ENCODE assay signal across 19 cellular contexts in genomic region chr17:60327870-60328362, GRCh38.
DNase-seq lines count a peak whose midpoint lies in the region; ATAC-seq and TF ChIP-seq lines count a peak whose summit lies in the region.
"Had no signal": no experiment of that assay in that cellular context is flagged by ENCODE, and none has a peak within 500 bp of the region (broad histone marks: within the 10 kb centered on the region; RNA-seq: fewer than 3 reads in every experiment).

No MANE protein-coding gene starts in this region.

- no peak for ATAC-seq in HG03139 (IDR thresholded peaks at IDR 0.05; ENCODE audit: unreplicated experiment)

- no peaks in the 10 kb centered on the region for H3K4me1 ChIP-seq in esophagus squamous epithelium

- H3K36me3 Mint-ChIP-seq in activated CD4-positive, alpha-beta T cell treated with anti-CD3 and anti-CD28 coated beads, Interleukin-2, amount 10 ng/mL, durations not matched to agents 24 days and 14 days (ENCODE audit: low read depth): peaks cover 11% of the 10 kb centered on the region
- peaks cover 17% of the 10 kb centered on the region for H3K36me3 Mint-ChIP-seq in activated CD4-positive, alpha-beta memory T cell treated with anti-CD3 and anti-CD28 coated beads, Interleukin-2, amount 10 ng/mL, durations not matched to agents 7 days and 5 days (ENCODE audit: low read depth)

- CTCF ChIA-PET in activated CD4-positive, alpha-beta memory T cell treated with anti-CD3 and anti-CD28 coated beads, Interleukin-2, amount 10 ng/mL, durations not matched to agents 7 days and 5 days (lab: Charles Lee): no interaction called here

- peak; percentile 50 for DNase-seq in activated CD4-positive, alpha-beta T cell treated with anti-CD3 and anti-CD28 coated beads, Interleukin-2, amount 10 ng/mL, durations not matched to agents 24 days and 14 days
- DNase-seq in activated CD4-positive, alpha-beta T cell treated with anti-CD3 and anti-CD28 coated beads for 1 hour: no peak
- no peak for DNase-seq in dorsolateral prefrontal cortex
- no peak for DNase-seq in midbrain (lab: John Stamatoyannopoulos, UW)
- no peak for DNase-seq in activated CD4-positive, alpha-beta memory T cell treated with anti-CD3 and anti-CD28 coated beads, Interleukin-2, amount 10 ng/mL, durations not matched to agents 7 days and 5 days
- DNase-seq in esophagus squamous epithelium (lab: John Stamatoyannopoulos, UW): no peak
- DNase-seq: GM23248; NCI-H1694; NCI-H2107; NCI-H226; NCI-H526; NK-92 treated with Interleukin-12 subunit alpha and Interleukin-12 subunit beta, amount 100 ng/mL, for 24 hours; OCI-M1; RPMI8226 had no signal

- no peaks in the 10 kb centered on the region for H3K9me3 ChIP-seq in esophagus squamous epithelium

- no peak overlapping the region for H3K27ac Mint-ChIP-seq in activated CD4-positive, alpha-beta T cell treated with anti-CD3 and anti-CD28 coated beads, Interleukin-2, amount 10 ng/mL, durations not matched to agents 24 days and 14 days
- H3K27ac Mint-ChIP-seq in activated CD4-positive, alpha-beta memory T cell treated with anti-CD3 and anti-CD28 coated beads, Interleukin-2, amount 10 ng/mL, durations not matched to agents 7 days and 5 days: no peak overlapping the region
- H3K27ac Mint-ChIP-seq: IgD-negative memory B cell had no signal

- H3K27me3 Mint-ChIP-seq in activated CD4-positive, alpha-beta T cell treated with anti-CD3 and anti-CD28 coated beads, Interleukin-2, amount 10 ng/mL, durations not matched to agents 24 days and 14 days: no peaks in the 10 kb centered on the region
- H3K27me3 Mint-ChIP-seq in activated CD4-positive, alpha-beta memory T cell treated with anti-CD3 and anti-CD28 coated beads, Interleukin-2, amount 10 ng/mL, durations not matched to agents 7 days and 5 days: no peaks in the 10 kb centered on the region
- H3K27me3 Mint-ChIP-seq: IgD-negative memory B cell had no signal

- intact Hi-C loops in activated CD4-positive, alpha-beta T cell treated with anti-CD3 and anti-CD28 coated beads, Interleukin-2, amount 10 ng/mL, durations not matched to agents 24 days and 14 days (cut with micrococcal nuclease): no loop called here
- intact Hi-C loops in dorsolateral prefrontal cortex (cut with DNase I): loop anchor here in 1 of 2 donors (10.0 kb wide), 1 partner anchor 67 kb away; the partner anchor contains the start of gene USP32
- intact Hi-C loops in esophagus squamous epithelium (cut with DNase I): no loop called here

- peaks cover 10% of the 10 kb centered on the region for H3K4me1 Mint-ChIP-seq in activated CD4-positive, alpha-beta T cell treated with anti-CD3 and anti-CD28 coated beads, Interleukin-2, amount 10 ng/mL, durations not matched to agents 24 days and 14 days
- H3K4me1 Mint-ChIP-seq in activated CD4-positive, alpha-beta memory T cell treated with anti-CD3 and anti-CD28 coated beads, Interleukin-2, amount 10 ng/mL, durations not matched to agents 7 days and 5 days: peaks cover 2% of the 10 kb centered on the region

- H3K27ac ChIP-seq in dorsolateral prefrontal cortex (peak overlapping the region; percentile 8 to 93 (median 83)), layer of hippocampus (ENCODE audit: low read depth, low read length) (peak overlapping the region; percentile 73), esophagus squamous epithelium (no peak overlapping the region)
- H3K27ac ChIP-seq: 22Rv1; BLaER1 treated with 17β-estradiol and CSF1 and Interleukin-3, amounts not matched to agents 10 nM and 100 nM; GM23248 had no signal

- H3K9me3 Mint-ChIP-seq in activated CD4-positive, alpha-beta T cell treated with anti-CD3 and anti-CD28 coated beads, Interleukin-2, amount 10 ng/mL, durations not matched to agents 24 days and 14 days: no peaks in the 10 kb centered on the region
- no peaks in the 10 kb centered on the region for H3K9me3 Mint-ChIP-seq in activated CD4-positive, alpha-beta memory T cell treated with anti-CD3 and anti-CD28 coated beads, Interleukin-2, amount 10 ng/mL, durations not matched to agents 7 days and 5 days
- H3K9me3 Mint-ChIP-seq: IgD-negative memory B cell had no signal

- peak overlapping the region in 5 of 59 donors; percentile 18 to 44 (median 34) for H3K4me3 ChIP-seq in dorsolateral prefrontal cortex
- no peak overlapping the region for H3K4me3 ChIP-seq in esophagus squamous epithelium
- H3K4me3 ChIP-seq: GM23248 had no signal

- TF ChIP-seq POLR2A in esophagus squamous epithelium (IDR thresholded peaks at IDR 0.05): no peak

- POLR2A ChIA-PET in activated CD4-positive, alpha-beta memory T cell treated with anti-CD3 and anti-CD28 coated beads, Interleukin-2, amount 10 ng/mL, durations not matched to agents 7 days and 5 days (lab: Charles Lee): no interaction called here

- H3K27me3 ChIP-seq in dorsolateral prefrontal cortex (no peaks in the 10 kb centered on the region), layer of hippocampus (ENCODE audit: control insufficient read depth, insufficient read depth, low read length) (no peaks in the 10 kb centered on the region), esophagus squamous epithelium (no peaks in the 10 kb centered on the region)
- H3K27me3 ChIP-seq: BLaER1 treated with 17β-estradiol and CSF1 and Interleukin-3, amounts not matched to agents 10 nM and 100 nM had no signal

- 100% methylated on average over 1 of the region's 7 CpGs for WGBS in esophagus squamous epithelium, 2 donors

- peaks cover 0 to 35% (median 0%) of the 10 kb centered on the region in 3 donors for H3K36me3 ChIP-seq in esophagus squamous epithelium

- no peak overlapping the region for H3K4me3 Mint-ChIP-seq in activated CD4-positive, alpha-beta T cell treated with anti-CD3 and anti-CD28 coated beads, Interleukin-2, amount 10 ng/mL, durations not matched to agents 24 days and 14 days
- H3K4me3 Mint-ChIP-seq in activated CD4-positive, alpha-beta memory T cell treated with anti-CD3 and anti-CD28 coated beads, Interleukin-2, amount 10 ng/mL, durations not matched to agents 7 days and 5 days: no peak overlapping the region
- H3K4me3 Mint-ChIP-seq: IgD-negative memory B cell had no signal

- TF ChIP-seq CTCF in dorsolateral prefrontal cortex (IDR thresholded peaks at IDR 0.05 in 54 of 56, conservative IDR thresholded peaks at IDR 0.05 in 2 of 56; ENCODE audit: low read depth in 1 of 56, partially characterized antibody in 56 of 56) (no peak), esophagus squamous epithelium (IDR thresholded peaks at IDR 0.05) (no peak)

Comparison
In these comparisons a context has a peak if more than half of its experiments do, and no peak if none do; other contexts are left out.
1. H3K27ac ChIP-seq: peak in dorsolateral prefrontal cortex (59 of 59) and layer of hippocampus (single experiment); none in esophagus squamous epithelium (0 of 4).